In the genomic region with DNA sequence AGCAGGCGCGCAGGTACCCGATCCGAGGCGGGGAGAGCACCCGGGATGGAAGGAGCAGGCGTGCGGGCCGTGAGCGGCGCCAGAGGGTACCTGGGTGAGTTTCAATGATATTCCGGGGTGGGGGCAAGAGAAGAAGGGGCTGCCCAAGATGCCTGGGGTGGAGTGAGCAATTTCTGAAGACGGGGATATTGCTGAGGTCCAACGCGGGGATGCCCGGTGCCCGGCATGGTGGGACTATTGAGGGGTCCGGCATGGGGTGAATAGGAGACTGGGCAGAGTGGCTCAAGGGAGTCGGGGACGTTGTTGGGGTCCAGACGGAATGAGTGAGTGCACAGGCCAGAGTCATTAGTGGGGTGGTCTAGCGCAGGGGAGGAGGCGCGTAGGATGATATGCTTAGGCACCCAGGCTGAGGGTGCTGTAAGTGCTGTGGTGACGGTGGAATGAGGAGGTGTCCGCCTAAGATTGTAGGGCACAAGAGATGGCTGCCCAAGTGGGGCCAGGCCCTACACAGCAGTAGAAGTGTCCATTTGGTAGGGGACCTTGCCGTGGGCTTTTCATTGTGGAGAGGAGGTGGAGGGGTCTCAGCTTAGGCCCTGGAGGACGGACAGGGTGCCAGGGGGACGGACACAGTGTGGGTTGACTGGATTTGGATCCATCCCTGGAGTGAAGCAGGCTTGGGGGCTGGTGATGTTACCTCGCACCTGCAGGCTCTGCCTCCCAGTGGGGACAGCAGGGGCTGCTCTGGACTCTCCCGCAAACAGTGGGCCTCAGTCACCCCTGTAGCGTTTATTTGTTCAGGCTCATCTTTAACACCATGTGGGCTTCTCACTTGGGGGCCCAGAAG, we compare ENCODE assay signal across 2 cellular contexts.
TF ChIP-seq lines count a peak whose summit lies in the region.

No MANE protein-coding gene starts in this region.

TF ChIP-seq in endothelial cell of umbilical vein, 7 proteins besides CTCF, POLR2A, EP300 and RAD21:
- TF ChIP-seq POLR2AphosphoS5 (IDR thresholded peaks at IDR 0.05; ENCODE audit: insufficient read depth, low read depth, low read length) (no peak), JUN (IDR thresholded peaks at IDR 0.05; ENCODE audit: borderline replicate concordance, insufficient read depth, insufficient read length, low read depth) (no peak), MYC (IDR thresholded peaks at IDR 0.05; ENCODE audit: low read depth, low read length) (no peak), FOS (IDR thresholded peaks at IDR 0.05; ENCODE audit: borderline replicate concordance, insufficient read depth, low read length) (no peak), GATA2 (IDR thresholded peaks at IDR 0.05; ENCODE audit: insufficient read depth, insufficient read length, low read depth, low read length) (no peak), EZH2 (IDR thresholded peaks at IDR 0.05; ENCODE audit: borderline replicate concordance, low read depth, low read length, severe bottlenecking) (no peak)
- TF ChIP-seq, protein P1, sequence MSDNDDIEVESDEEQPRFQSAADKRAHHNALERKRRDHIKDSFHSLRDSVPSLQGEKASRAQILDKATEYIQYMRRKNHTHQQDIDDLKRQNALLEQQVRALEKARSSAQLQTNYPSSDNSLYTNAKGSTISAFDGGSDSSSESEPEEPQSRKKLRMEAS (IDR thresholded peaks at IDR 0.05; ENCODE audit: insufficient read depth, insufficient read length), result no peak

TF ChIP-seq in HEK293T, 16 proteins besides CTCF, POLR2A, EP300 and RAD21:
- TF ChIP-seq SP1 (IDR thresholded peaks at IDR 0.05), result no peak
- TF ChIP-seq BHLHE40 (IDR thresholded peaks at IDR 0.05; ENCODE audit: borderline replicate concordance), result no peak
- TF ChIP-seq ELF4 (IDR thresholded peaks at IDR 0.05), result no peak
- no peak for TF ChIP-seq FOXM1 (IDR thresholded peaks at IDR 0.05; ENCODE audit: borderline replicate concordance)
- TF ChIP-seq ZNF384 (IDR thresholded peaks at IDR 0.05), result no peak
- TF ChIP-seq HDGF (IDR thresholded peaks at IDR 0.05; ENCODE audit: borderline replicate concordance), result no peak
- TF ChIP-seq, protein P2, sequence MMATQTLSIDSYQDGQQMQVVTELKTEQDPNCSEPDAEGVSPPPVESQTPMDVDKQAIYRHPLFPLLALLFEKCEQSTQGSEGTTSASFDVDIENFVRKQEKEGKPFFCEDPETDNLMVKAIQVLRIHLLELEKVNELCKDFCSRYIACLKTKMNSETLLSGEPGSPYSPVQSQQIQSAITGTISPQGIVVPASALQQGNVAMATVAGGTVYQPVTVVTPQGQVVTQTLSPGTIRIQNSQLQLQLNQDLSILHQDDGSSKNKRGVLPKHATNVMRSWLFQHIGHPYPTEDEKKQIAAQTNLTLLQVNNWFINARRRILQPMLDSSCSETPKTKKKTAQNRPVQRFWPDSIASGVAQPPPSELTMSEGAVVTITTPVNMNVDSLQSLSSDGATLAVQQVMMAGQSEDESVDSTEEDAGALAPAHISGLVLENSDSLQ (IDR thresholded peaks at IDR 0.05), result no peak
- no peak for TF ChIP-seq LEF1 (IDR thresholded peaks at IDR 0.05; ENCODE audit: borderline replicate concordance)
- no peak for TF ChIP-seq NFRKB (IDR thresholded peaks at IDR 0.05)
